Comparison of ENCODE assay signal across 9 cellular contexts in genomic region chr2:241217320-241218031, GRCh38. TPM values are rescaled to one million over a fixed set of nuclear protein-coding genes. Genes with fewer than 3 reads are reported as not detected.
A peak's percentile ranks its signal among the peaks of the same experiment; 100 is the strongest.
DNase-seq lines count a peak whose midpoint lies in the region; ATAC-seq, FAIRE-seq and TF ChIP-seq lines count a peak whose summit lies in the region.
"Had no signal": no experiment of that assay in that cellular context is flagged by ENCODE, and none has a peak within 500 bp of the region (broad histone marks: within the 10 kb centered on the region; RNA-seq: fewer than 3 reads in every experiment).

No MANE protein-coding gene starts in this region.

- no peaks in the 10 kb centered on the region for H3K4me1 Mint-ChIP-seq in activated T-helper 17 cell treated with anti-CD3 and anti-CD28 coated beads, Interleukin-2, amount 50 U/mL, for 72 hours

- peak overlapping the region; percentile 87 for H3K4me3 Mint-ChIP-seq in activated T-helper 17 cell treated with anti-CD3 and anti-CD28 coated beads, Interleukin-2, amount 50 U/mL, for 72 hours

- H3K4me3 ChIP-seq in fibroblast of lung (replicated peaks in 1 of 4; ENCODE audit: control extremely low read depth in 1 of 4, insufficient read depth in 1 of 4, low read depth in 3 of 4, low read length in 4 of 4): peak overlapping the region in 3 of 4 experiments; percentile 36 to 47 (median 46)
- peak overlapping the region; percentile 50 to 62 for H3K4me3 ChIP-seq in mucosa of rectum (ENCODE audit: low read length in 2 of 2)

- H3K27ac ChIP-seq in fibroblast of lung (ENCODE audit: insufficient read depth, low read length) (peak overlapping the region; percentile 51), mucosa of rectum (ENCODE audit: low read depth in 2 of 2, low read length in 2 of 2) (peak overlapping the region; percentile 65 to 72), substantia nigra (ENCODE audit: low read depth, low read length, poor library complexity, severe bottlenecking) (peak overlapping the region; percentile 87)

- H3K27me3 Mint-ChIP-seq in activated T-helper 17 cell treated with anti-CD3 and anti-CD28 coated beads, Interleukin-2, amount 50 U/mL, for 72 hours: no peaks in the 10 kb centered on the region

- no peak for FAIRE-seq in H54 (lab: Jason Lieb, UNC)
- FAIRE-seq: TTC549 had no signal

- no peak for TF ChIP-seq POLR2A in H54 (IDR thresholded peaks at IDR 0.05; ENCODE audit: low read depth, low read length)

- H2AFZ ChIP-seq in fibroblast of lung (ENCODE audit: low read length): peak overlapping the region; percentile 76

- peaks cover 10% of the 10 kb centered on the region for H3K27me3 ChIP-seq in fibroblast of lung (ENCODE audit: control insufficient read depth, insufficient read depth, low read length)
- no peaks in the 10 kb centered on the region for H3K27me3 ChIP-seq in mucosa of rectum (ENCODE audit: control insufficient read depth in 2 of 2, insufficient read depth in 2 of 2, low read length in 2 of 2)

- no peaks in the 10 kb centered on the region for H4K20me1 ChIP-seq in fibroblast of lung (ENCODE audit: control insufficient read depth, extremely low read depth, insufficient read depth, low read length)

- H3K9me3 Mint-ChIP-seq in activated T-helper 17 cell treated with anti-CD3 and anti-CD28 coated beads, Interleukin-2, amount 50 U/mL, for 72 hours: no peaks in the 10 kb centered on the region

- H3K36me3 Mint-ChIP-seq in activated T-helper 17 cell treated with anti-CD3 and anti-CD28 coated beads, Interleukin-2, amount 50 U/mL, for 72 hours (ENCODE audit: low read depth): peaks cover 22% of the 10 kb centered on the region

- H3K4me2 ChIP-seq in fibroblast of lung (ENCODE audit: extremely low read depth, insufficient read depth, low read length): peak overlapping the region; percentile 80

- no peak for TF ChIP-seq CTCF in fibroblast of lung (conservative IDR thresholded peaks at IDR 0.05 in 1 of 2, IDR thresholded peaks at IDR 0.05 in 1 of 2; ENCODE audit: low read depth in 1 of 2, low read length in 2 of 2)

- H3K79me2 ChIP-seq in fibroblast of lung (ENCODE audit: control insufficient read depth, insufficient read depth, low read length): no peaks in the 10 kb centered on the region

- H3K9me3 ChIP-seq in fibroblast of lung (ENCODE audit: control insufficient read depth, insufficient read depth, low read depth, low read length): no peaks in the 10 kb centered on the region
- H3K9me3 ChIP-seq in mucosa of rectum (ENCODE audit: control insufficient read depth in 2 of 2, low read length in 2 of 2): no peaks in the 10 kb centered on the region

- no peaks in the 10 kb centered on the region for H3K4me1 ChIP-seq in fibroblast of lung (ENCODE audit: control insufficient read depth, extremely low read depth, insufficient read depth, low read length)
- H3K4me1 ChIP-seq in mucosa of rectum (ENCODE audit: control insufficient read depth in 2 of 2, insufficient read depth in 2 of 2, low read length in 2 of 2): peaks cover 0 to 8% of the 10 kb centered on the region in 2 donors

- H3K36me3 ChIP-seq in fibroblast of lung (ENCODE audit: control insufficient read depth, insufficient read depth, low read length) (no peaks in the 10 kb centered on the region), mucosa of rectum (ENCODE audit: control insufficient read depth in 2 of 2, insufficient read depth in 2 of 2, low read length in 2 of 2) (peaks cover 0 to 1% of the 10 kb centered on the region in 2 donors)

- no peak overlapping the region for H3K27ac Mint-ChIP-seq in activated T-helper 17 cell treated with anti-CD3 and anti-CD28 coated beads, Interleukin-2, amount 50 U/mL, for 72 hours

- peak; percentile 59 for ATAC-seq in activated T-helper 17 cell treated with anti-CD3 and anti-CD28 coated beads, Interleukin-2, amount 50 U/mL, for 72 hours (replicated peaks)

- H3K9ac ChIP-seq in fibroblast of lung (ENCODE audit: insufficient read depth, low read length): peak overlapping the region; percentile 55
- peak overlapping the region in 1 of 2 donors; percentile 64 for H3K9ac ChIP-seq in mucosa of rectum (ENCODE audit: low read depth in 1 of 2, low read length in 2 of 2)

- DNase-seq in DMS53 treated with DMSO at 0.1 percent for 48 hours (lab: John Stamatoyannopoulos, UW; ENCODE audit: unreplicated experiment) (peak; percentile 64), H54 (ENCODE audit: insufficient read length, low spot score) (peak; percentile 49), NCI-H748 (lab: John Stamatoyannopoulos, UW; ENCODE audit: unreplicated experiment) (peak; percentile 86), fibroblast of lung (ENCODE audit: low read depth in 2 of 2) (peak; percentile 75 to 79), substantia nigra (lab: John Stamatoyannopoulos, UW) (peak in 47 of 49 donors; percentile 21 to 86 (median 67)), middle frontal gyrus (ENCODE audit: extremely low spot score, low spot score) (no peak)

RNA-seq across cellular contexts. Expression of gene ANO7, which starts 29.0 kb away (rescaled TPM):
- total RNA-seq in activated T-helper 17 cell treated with anti-CD3 and anti-CD28 coated beads, Interleukin-2, amount 50 U/mL, for 72 hours: 10 to 100 TPM in 1 of 2 donors, 1 to 10 TPM in 1; 1.6 to 12.8 TPM
- total RNA-seq in fibroblast of lung: 0.26 and 0.50 TPM in 2 replicates
- polyA plus RNA-seq in fibroblast of lung: 0.50 and 0.70 TPM in 2 replicates
- 1.1 and 1.4 TPM in 2 replicates for polyA plus RNA-seq in fibroblast of lung (2012)
- polyA minus RNA-seq in fibroblast of lung (ENCODE audit: low replicate concordance): 2.6 and 3.0 TPM in 2 replicates
